15 cellular contexts compared by ENCODE assay signal in the genomic region with DNA sequence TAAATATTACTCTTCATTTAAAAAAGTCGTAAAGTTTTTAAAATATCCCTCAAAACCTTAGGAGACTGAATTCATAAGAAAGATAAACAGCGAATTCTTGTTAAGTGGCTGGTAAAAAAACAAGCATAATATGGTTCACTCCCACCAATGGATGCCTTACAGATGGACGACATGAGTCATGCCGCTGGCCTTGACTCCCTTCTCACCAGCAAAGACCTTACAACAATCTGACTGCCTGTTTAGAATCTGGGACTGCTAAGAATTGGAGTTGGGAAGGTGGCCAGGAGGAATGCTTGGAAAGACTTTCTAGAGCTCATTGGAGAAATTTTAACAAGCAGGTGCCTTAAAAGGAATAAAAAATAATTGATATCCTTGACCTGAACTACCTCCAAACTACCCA.
DNase-seq lines count a peak whose midpoint lies in the region; TF ChIP-seq lines count a peak whose summit lies in the region.
"Had no signal": no experiment of that assay in that cellular context is flagged by ENCODE, and none has a peak within 500 bp of the region (broad histone marks: within the 10 kb centered on the region; RNA-seq: fewer than 3 reads in every experiment).

No MANE protein-coding gene starts in this region.

- H3K4me1 Mint-ChIP-seq in endothelial cell (ENCODE audit: unreplicated experiment), result no peaks in the 10 kb centered on the region
- H3K4me1 Mint-ChIP-seq: CD4-positive, CD25-positive, alpha-beta regulatory T cell had no signal

- peak; percentile 56 for DNase-seq in COLO829 (ENCODE audit: low spot score)
- peak; percentile 7 for DNase-seq in NCI-H226
- DNase-seq in endothelial cell (ENCODE audit: low spot score), result no peak
- DNase-seq in stimulated activated CD4-positive, alpha-beta T cell treated with anti-CD3 and anti-CD28 coated beads, Interleukin-4, amount 100 ng/mL, for 24 hours, result no peak
- DNase-seq in substantia nigra (lab: John Stamatoyannopoulos, UW), result no peak
- no peak for DNase-seq in D341Med (ENCODE audit: low spot score)
- DNase-seq: AML-193; Calu3; CD4-positive, CD25-positive, alpha-beta regulatory T cell; DMS79; MM.1S; NCI-H187 treated with DMSO at 0.1 percent for 48 hours; SHP77 had no signal

- no peaks in the 10 kb centered on the region for H3K27me3 ChIP-seq in rectal smooth muscle tissue (ENCODE audit: control insufficient read depth, insufficient read depth, low read length)

- H3K4me3 Mint-ChIP-seq in endothelial cell (ENCODE audit: unreplicated experiment), result no peak overlapping the region
- H3K4me3 Mint-ChIP-seq: CD4-positive, CD25-positive, alpha-beta regulatory T cell had no signal

- no peaks in the 10 kb centered on the region for H3K36me3 ChIP-seq in rectal smooth muscle tissue (ENCODE audit: control insufficient read depth, insufficient read depth, low read length)

- TF ChIP-seq CTCF in endothelial cell (IDR thresholded peaks at IDR 0.05; ENCODE audit: unreplicated experiment), result no peak

- H3K27ac Mint-ChIP-seq in endothelial cell (ENCODE audit: unreplicated experiment), result peak overlapping the region; percentile 34
- H3K27ac Mint-ChIP-seq: CD4-positive, CD25-positive, alpha-beta regulatory T cell had no signal

- H3K9me3 Mint-ChIP-seq in endothelial cell (ENCODE audit: unreplicated experiment), result no peaks in the 10 kb centered on the region

- H3K9ac ChIP-seq in rectal smooth muscle tissue (ENCODE audit: low read length), result no peak overlapping the region
- H3K9ac ChIP-seq: KMS-11 had no signal

- H3K4me1 ChIP-seq in rectal smooth muscle tissue (ENCODE audit: control insufficient read depth, insufficient read depth, low read length), result peaks cover 10% of the 10 kb centered on the region

- H3K36me3 Mint-ChIP-seq in endothelial cell (ENCODE audit: low read depth, unreplicated experiment), result peaks cover 8% of the 10 kb centered on the region
- H3K36me3 Mint-ChIP-seq: CD4-positive, CD25-positive, alpha-beta regulatory T cell had no signal

- no peak overlapping the region for H3K4me3 ChIP-seq in rectal smooth muscle tissue (ENCODE audit: low read length)

- H3K27me3 Mint-ChIP-seq in endothelial cell (ENCODE audit: unreplicated experiment), result peaks cover 4% of the 10 kb centered on the region
- H3K27me3 Mint-ChIP-seq: CD4-positive, CD25-positive, alpha-beta regulatory T cell had no signal

- H3K27ac ChIP-seq in rectal smooth muscle tissue (ENCODE audit: low read depth, low read length) (peak overlapping the region; percentile 22), substantia nigra (ENCODE audit: low read depth, low read length, poor library complexity, severe bottlenecking) (no peak overlapping the region)
- H3K27ac ChIP-seq: KMS-11 had no signal

Comparison
In these comparisons a context has a peak if more than half of its experiments do, and no peak if none do; other contexts are left out.
1. DNase-seq: peak in COLO829 (single experiment) and NCI-H226 (single experiment); none in endothelial cell (single experiment), stimulated activated CD4-positive, alpha-beta T cell treated with anti-CD3 and anti-CD28 coated beads, Interleukin-4, amount 100 ng/mL, for 24 hours (single experiment), substantia nigra (0 of 49) and D341Med (single experiment).